In the genomic region with DNA sequence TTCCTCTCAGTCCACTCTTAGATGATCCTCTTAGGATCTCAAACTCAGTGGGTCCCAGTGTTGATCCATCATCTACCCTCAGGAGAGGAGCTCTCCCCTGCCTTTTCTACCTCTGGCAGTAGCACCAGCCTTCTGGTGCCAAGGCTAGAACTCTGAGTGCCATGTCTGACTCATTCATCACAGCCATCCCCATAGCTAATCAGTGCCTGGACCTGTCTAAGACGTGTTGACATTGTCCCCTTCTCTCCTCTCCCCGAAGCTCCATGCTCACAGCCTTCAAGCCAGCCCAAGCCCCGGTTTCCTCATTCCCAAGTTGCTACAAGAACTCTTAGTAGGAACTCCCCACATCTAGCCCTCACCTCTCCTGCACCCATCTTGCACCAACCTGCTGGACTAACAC, we compare ENCODE assay signal across 20 cellular contexts.
"Had no signal": no experiment of that assay in that cellular context is flagged by ENCODE, and none has a peak within 500 bp of the region (broad histone marks: within the 10 kb centered on the region; RNA-seq: fewer than 3 reads in every experiment).

No MANE protein-coding gene starts in this region.

- FAIRE-seq: colon had no signal

- H3K27me3 Mint-ChIP-seq: activated B cell treated with CpG ODN at 0.5 μM for 24 hours had no signal

- ATAC-seq: activated CD8-positive, alpha-beta memory T cell treated with anti-CD3 and anti-CD28 coated beads, Interleukin-2, amount 10 ng/mL, durations not matched to agents 7 days and 5 days; body of pancreas; gastroesophageal sphincter; lower lobe of right lung; psoas muscle; sciatic nerve; stimulated activated effector memory CD8-positive, alpha-beta T cell treated with anti-CD3 and anti-CD28 coated beads, Interleukin-12 subunit alpha, Interleukin-12 subunit beta, amount 100 ng/mL, for 72 hours; upper lobe of right lung had no signal

- H3K36me3 ChIP-seq: gastroesophageal sphincter, lower lobe of right lung, upper lobe of right lung had no signal

- H3K36me3 Mint-ChIP-seq: activated CD4-positive, alpha-beta memory T cell treated with anti-CD3 and anti-CD28 coated beads for 36 hours; activated CD8-positive, alpha-beta memory T cell treated with anti-CD3 and anti-CD28 coated beads, Interleukin-2, amount 10 ng/mL, durations not matched to agents 7 days and 5 days; activated naive CD8-positive, alpha-beta T cell treated with anti-CD3 and anti-CD28 coated beads, Interleukin-2, amount 10 ng/mL, durations not matched to agents 7 days and 5 days; stimulated activated effector memory CD8-positive, alpha-beta T cell treated with anti-CD3 and anti-CD28 coated beads, Interleukin-12 subunit alpha, Interleukin-12 subunit beta, amount 100 ng/mL, for 72 hours had no signal

- DNase-seq: activated B cell treated with CpG ODN at 0.5 μM for 24 hours; activated CD4-positive, alpha-beta memory T cell treated with anti-CD3 and anti-CD28 coated beads for 36 hours; activated CD4-positive, alpha-beta T cell treated with anti-CD3 and anti-CD28 coated beads for 4 hours; activated CD8-positive, alpha-beta memory T cell treated with anti-CD3 and anti-CD28 coated beads, Interleukin-2, amount 10 ng/mL, durations not matched to agents 7 days and 5 days; activated naive CD4-positive, alpha-beta T cell treated with Interleukin-2 at 50 U/mL for 16 hours; activated naive CD8-positive, alpha-beta T cell treated with anti-CD3 and anti-CD28 coated beads, Interleukin-2, amount 10 ng/mL, durations not matched to agents 7 days and 5 days; body of pancreas; central memory CD4-positive, alpha-beta T cell; dorsolateral prefrontal cortex; lower lobe of right lung; midbrain; psoas muscle; stimulated activated CD4-positive, alpha-beta T cell treated with anti-CD3 and anti-CD28 coated beads, Interleukin-4, amount 100 ng/mL, for 24 hours; T-helper 9 cell; upper lobe of right lung had no signal

- H3K9me3 Mint-ChIP-seq: activated B cell treated with CpG ODN at 0.5 μM for 24 hours; activated CD4-positive, alpha-beta memory T cell treated with anti-CD3 and anti-CD28 coated beads for 36 hours; activated naive CD8-positive, alpha-beta T cell treated with anti-CD3 and anti-CD28 coated beads, Interleukin-2, amount 10 ng/mL, durations not matched to agents 7 days and 5 days; stimulated activated effector memory CD8-positive, alpha-beta T cell treated with anti-CD3 and anti-CD28 coated beads, Interleukin-12 subunit alpha, Interleukin-12 subunit beta, amount 100 ng/mL, for 72 hours had no signal

- H3K27me3 ChIP-seq: body of pancreas had no signal

- H3K9me3 ChIP-seq: body of pancreas, gastroesophageal sphincter, lower lobe of right lung, psoas muscle, upper lobe of right lung had no signal

- H3K4me3 ChIP-seq: body of pancreas, dorsolateral prefrontal cortex, gastroesophageal sphincter, lower lobe of right lung, psoas muscle, upper lobe of right lung had no signal

- H3K27ac ChIP-seq: body of pancreas, dorsolateral prefrontal cortex, epithelial cell of prostate, gastroesophageal sphincter, lower lobe of right lung, psoas muscle, upper lobe of right lung had no signal

- H3K4me1 ChIP-seq: gastroesophageal sphincter, lower lobe of right lung, psoas muscle, upper lobe of right lung had no signal

- H3K4me3 Mint-ChIP-seq: activated CD4-positive, alpha-beta memory T cell treated with anti-CD3 and anti-CD28 coated beads for 36 hours; activated CD8-positive, alpha-beta memory T cell treated with anti-CD3 and anti-CD28 coated beads, Interleukin-2, amount 10 ng/mL, durations not matched to agents 7 days and 5 days; activated naive CD8-positive, alpha-beta T cell treated with anti-CD3 and anti-CD28 coated beads, Interleukin-2, amount 10 ng/mL, durations not matched to agents 7 days and 5 days; stimulated activated effector memory CD8-positive, alpha-beta T cell treated with anti-CD3 and anti-CD28 coated beads, Interleukin-12 subunit alpha, Interleukin-12 subunit beta, amount 100 ng/mL, for 72 hours had no signal

- H3K27ac Mint-ChIP-seq: activated B cell treated with CpG ODN at 0.5 μM for 24 hours; activated CD4-positive, alpha-beta memory T cell treated with anti-CD3 and anti-CD28 coated beads for 36 hours; activated CD8-positive, alpha-beta memory T cell treated with anti-CD3 and anti-CD28 coated beads, Interleukin-2, amount 10 ng/mL, durations not matched to agents 7 days and 5 days; activated naive CD8-positive, alpha-beta T cell treated with anti-CD3 and anti-CD28 coated beads, Interleukin-2, amount 10 ng/mL, durations not matched to agents 7 days and 5 days; stimulated activated effector memory CD8-positive, alpha-beta T cell treated with anti-CD3 and anti-CD28 coated beads, Interleukin-12 subunit alpha, Interleukin-12 subunit beta, amount 100 ng/mL, for 72 hours had no signal
